Comparison of ENCODE assay signal across 20 cellular contexts in the genomic region with DNA sequence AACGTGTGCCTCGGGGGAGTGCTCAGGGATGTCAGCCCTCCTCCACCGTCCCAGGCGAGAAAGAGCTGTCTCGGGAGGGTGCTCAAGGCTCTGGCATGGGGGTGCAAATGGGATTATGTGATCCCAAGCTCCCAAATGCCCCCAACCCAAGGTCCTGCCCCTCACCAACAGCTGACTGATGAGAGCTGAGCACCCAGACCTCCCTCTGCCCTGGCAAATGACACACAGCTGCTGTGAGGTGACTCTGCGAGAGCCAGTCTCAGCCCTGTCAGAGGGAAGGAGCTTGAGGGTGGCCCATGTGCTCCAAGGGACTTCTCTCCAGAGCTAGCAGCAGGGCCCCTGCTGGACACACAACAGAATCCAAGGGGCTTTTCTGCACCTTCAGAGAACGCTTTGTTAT. TPM values are rescaled to one million over a fixed set of nuclear protein-coding genes. Genes with fewer than 3 reads are reported as not detected.
"Had no signal": no experiment of that assay in that cellular context is flagged by ENCODE, and none has a peak within 500 bp of the region (broad histone marks: within the 10 kb centered on the region; RNA-seq: fewer than 3 reads in every experiment).

No MANE protein-coding gene starts in this region.

- H3K4me1 ChIP-seq: parathyroid adenoma had no signal

- FAIRE-seq: islet of Langerhans had no signal

- H3K9ac ChIP-seq: parathyroid adenoma had no signal

- DNase-seq: activated CD4-positive, alpha-beta T cell treated with anti-CD3 and anti-CD28 coated beads, Interleukin-2, amount 10 ng/mL, durations not matched to agents 24 days and 14 days; activated CD8-positive, alpha-beta T cell treated with anti-CD3 and anti-CD28 coated beads for 36 hours; activated naive CD4-positive, alpha-beta T cell; activated naive CD8-positive, alpha-beta T cell treated with anti-CD3 and anti-CD28 coated beads, Interleukin-2, amount 10 ng/mL, durations not matched to agents 7 days and 5 days; activated T-cell treated with anti-CD3 and anti-CD28 coated beads, Interleukin-2, amount 50 U/mL, for 1 hour; amygdala; dermis blood vessel endothelial cell; effector memory CD4-positive, alpha-beta T cell; foreskin fibroblast; hippocampal formation; left colon; lower lobe of right lung; natural killer cell; stimulated activated CD4-positive, alpha-beta T cell treated with anti-CD3 and anti-CD28 coated beads, Interleukin-4, amount 100 ng/mL, for 4 hours had no signal

- H3K9me3 ChIP-seq: lower lobe of right lung had no signal

- H2AFZ ChIP-seq: parathyroid adenoma had no signal

- H3K4me3 ChIP-seq: lower lobe of right lung had no signal

- H3K36me3 ChIP-seq: lower lobe of right lung had no signal

- H3K27ac ChIP-seq: epithelial cell of prostate, lower lobe of right lung, parathyroid adenoma had no signal

- ATAC-seq: activated CD8-positive, alpha-beta T cell treated with anti-CD3 and anti-CD28 coated beads for 36 hours; activated T-helper 17 cell treated with anti-CD3 and anti-CD28 coated beads, Interleukin-2, amount 50 U/mL, for 72 hours; left colon; lower lobe of right lung; natural killer cell; sciatic nerve; stimulated activated memory B cell treated with anti-CD40 and anti-IgM and Interleukin-4, amounts not matched to agents 10 μg/mL and 1 μg/mL and 100 μg/mL, for 72 hours had no signal

- H3K79me2 ChIP-seq: parathyroid adenoma had no signal

RNA-seq across cellular contexts. Expression of a gene that starts 7.7 kb away (rescaled TPM):
- total RNA-seq: activated CD4-positive, alpha-beta T cell treated with anti-CD3 and anti-CD28 coated beads, Interleukin-2, amount 10 ng/mL, durations not matched to agents 24 days and 14 days; activated CD8-positive, alpha-beta T cell treated with anti-CD3 and anti-CD28 coated beads for 36 hours; activated naive CD8-positive, alpha-beta T cell treated with anti-CD3 and anti-CD28 coated beads, Interleukin-2, amount 10 ng/mL, durations not matched to agents 7 days and 5 days; activated T-helper 17 cell treated with anti-CD3 and anti-CD28 coated beads, Interleukin-2, amount 50 U/mL, for 72 hours; natural killer cell had no signal

RNA-seq across cellular contexts. Expression of a gene that starts 52.9 kb away (rescaled TPM):
- total RNA-seq: activated CD4-positive, alpha-beta T cell treated with anti-CD3 and anti-CD28 coated beads, Interleukin-2, amount 10 ng/mL, durations not matched to agents 24 days and 14 days; activated CD8-positive, alpha-beta T cell treated with anti-CD3 and anti-CD28 coated beads for 36 hours; activated naive CD8-positive, alpha-beta T cell treated with anti-CD3 and anti-CD28 coated beads, Interleukin-2, amount 10 ng/mL, durations not matched to agents 7 days and 5 days; activated T-helper 17 cell treated with anti-CD3 and anti-CD28 coated beads, Interleukin-2, amount 50 U/mL, for 72 hours; left colon; natural killer cell had no signal
